8 cellular contexts compared by ENCODE assay signal in genomic region chr5:59798862-59799667, GRCh38.
DNase-seq lines count a peak whose midpoint lies in the region; ATAC-seq lines count a peak whose summit lies in the region.

No MANE protein-coding gene starts in this region.

- CTCF ChIA-PET in CD4-positive, alpha-beta memory T cell (lab: Charles Lee; ENCODE audit: partially characterized antibody), result interaction anchor here (1.1 to 7.8 kb wide), 6 partner anchors 10 to 611 kb away, joined by 3 to 76 read pairs (median 18); no protein-coding TSS in a partner anchor

- peaks cover 15% of the 10 kb centered on the region for H3K4me1 ChIP-seq in CD4-positive, alpha-beta memory T cell (ENCODE audit: insufficient read depth, low read length)

- POLR2A ChIA-PET in CD4-positive, alpha-beta memory T cell (lab: Charles Lee; ENCODE audit: partially characterized antibody), result no interaction called here

- peak; percentile 47 for DNase-seq in EL
- peak; percentile 94 for DNase-seq in HT-29 (ENCODE audit: low spot score)
- DNase-seq in central memory CD8-positive, alpha-beta T cell (ENCODE audit: low spot score in 2 of 2), result no peak
- DNase-seq in pulmonary artery endothelial cell (ENCODE audit: low read depth, low spot score), result peak; percentile 40
- DNase-seq in dedifferentiated amniotic fluid mesenchymal stem cell (ENCODE audit: extremely low spot score), result no peak
- no peak for DNase-seq in activated T-cell treated with anti-CD3 and anti-CD28 coated beads, Interleukin-2, amount 50 U/mL, for 1 hour
- DNase-seq in CD4-positive, alpha-beta memory T cell, result no peak

- H3K4me3 Mint-ChIP-seq in central memory CD8-positive, alpha-beta T cell, result no peak overlapping the region
- no peak overlapping the region for H3K4me3 Mint-ChIP-seq in CD4-positive, alpha-beta memory T cell

- H3K27ac Mint-ChIP-seq in central memory CD8-positive, alpha-beta T cell (ENCODE audit: low read depth), result no peak overlapping the region
- no peak overlapping the region for H3K27ac Mint-ChIP-seq in CD4-positive, alpha-beta memory T cell

- no peaks in the 10 kb centered on the region for H3K27me3 ChIP-seq in CD4-positive, alpha-beta memory T cell (ENCODE audit: insufficient read depth, low read length)

- H3K9me3 Mint-ChIP-seq in central memory CD8-positive, alpha-beta T cell, result no peaks in the 10 kb centered on the region
- H3K9me3 Mint-ChIP-seq in CD4-positive, alpha-beta memory T cell, result no peaks in the 10 kb centered on the region

- ATAC-seq in GM21381 (IDR thresholded peaks at IDR 0.05; ENCODE audit: unreplicated experiment), result peak; percentile 66
- peak; percentile 42 for ATAC-seq in central memory CD8-positive, alpha-beta T cell (replicated peaks; ENCODE audit: extremely low read depth, poor library complexity, severe bottlenecking)

- H3K9me3 ChIP-seq in CD4-positive, alpha-beta memory T cell (ENCODE audit: control insufficient read depth in 1 of 2, low read length in 2 of 2), result no peaks in the 10 kb centered on the region

- intact Hi-C loops in CD4-positive, alpha-beta memory T cell (cut with micrococcal nuclease), result no loop called here

- peaks cover 5% of the 10 kb centered on the region for H3K27me3 Mint-ChIP-seq in central memory CD8-positive, alpha-beta T cell
- peaks cover 2 to 3% of the 10 kb centered on the region in 2 donors for H3K27me3 Mint-ChIP-seq in CD4-positive, alpha-beta memory T cell

- H3K36me3 ChIP-seq in CD4-positive, alpha-beta memory T cell (ENCODE audit: insufficient read depth, low read length), result no peaks in the 10 kb centered on the region

- H3K4me1 Mint-ChIP-seq in central memory CD8-positive, alpha-beta T cell, result no peaks in the 10 kb centered on the region
- H3K4me1 Mint-ChIP-seq in CD4-positive, alpha-beta memory T cell, result no peaks in the 10 kb centered on the region

- no peaks in the 10 kb centered on the region for H3K36me3 Mint-ChIP-seq in central memory CD8-positive, alpha-beta T cell (ENCODE audit: insufficient read depth)
- no peaks in the 10 kb centered on the region for H3K36me3 Mint-ChIP-seq in CD4-positive, alpha-beta memory T cell

- H3K27ac ChIP-seq in CD4-positive, alpha-beta memory T cell (ENCODE audit: low read depth, low read length), result no peak overlapping the region

- H3K4me3 ChIP-seq in CD4-positive, alpha-beta memory T cell (ENCODE audit: low read length in 2 of 2), result no peak overlapping the region

Comparison
In these comparisons a context has a peak if more than half of its experiments do, and no peak if none do; other contexts are left out.
1. DNase-seq: peak in EL (single experiment), HT-29 (single experiment) and pulmonary artery endothelial cell (single experiment); none in central memory CD8-positive, alpha-beta T cell (0 of 2), dedifferentiated amniotic fluid mesenchymal stem cell (single experiment), activated T-cell treated with anti-CD3 and anti-CD28 coated beads, Interleukin-2, amount 50 U/mL, for 1 hour (single experiment) and CD4-positive, alpha-beta memory T cell (0 of 5).